In the genomic region with DNA sequence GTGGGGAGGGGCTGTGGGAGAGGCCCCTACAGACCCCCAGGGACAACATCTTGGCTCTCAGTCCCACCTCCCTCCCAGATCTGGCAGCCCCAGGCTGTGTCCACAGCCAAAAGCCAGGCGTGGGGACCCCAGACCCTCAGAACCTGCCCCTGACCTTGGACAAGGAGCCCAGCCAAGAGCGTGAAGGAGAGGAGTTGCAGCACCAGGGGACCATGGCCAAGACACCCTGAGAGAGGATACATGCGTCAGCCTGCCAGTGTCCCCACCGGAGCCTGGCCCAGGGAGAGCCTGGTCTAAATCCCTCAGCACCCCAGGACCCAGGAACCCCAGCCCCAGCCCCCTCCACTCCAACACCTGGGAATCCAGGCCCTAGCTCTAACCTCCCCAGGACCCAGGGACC, we compare ENCODE assay signal across 6 cellular contexts. TPM values are rescaled to one million over a fixed set of nuclear protein-coding genes. Genes with fewer than 3 reads are reported as not detected.
"Had no signal": no experiment of that assay in that cellular context is flagged by ENCODE, and none has a peak within 500 bp of the region (broad histone marks: within the 10 kb centered on the region; RNA-seq: fewer than 3 reads in every experiment).

No MANE protein-coding gene starts in this region.

RNA-seq across cellular contexts. Expression of gene CD209, which starts 1.0 kb away (rescaled TPM):
- total RNA-seq: HepG2, HT-29, HT1080, IMR-90, K562 had no signal
- polyA plus RNA-seq: HepG2, IgD-negative memory B cell, IMR-90 had no signal

RNA-seq across cellular contexts. Expression of gene CLEC4G, which starts 14.4 kb away (rescaled TPM):
- total RNA-seq: HepG2, HT-29, HT1080, IMR-90, K562 had no signal
- polyA plus RNA-seq: HepG2, IMR-90, K562 had no signal

RNA-seq across cellular contexts. Expression of gene CLEC4M, which starts 16.7 kb away (rescaled TPM):
- total RNA-seq: HepG2, HT-29, HT1080, IMR-90, K562 had no signal
- polyA plus RNA-seq: HepG2, IgD-negative memory B cell, IMR-90 had no signal

RNA-seq across cellular contexts. Expression of gene FCER2, which starts 44.4 kb away (rescaled TPM):
- total RNA-seq: HepG2, HT-29, HT1080, IMR-90 had no signal
- polyA plus RNA-seq: HepG2, IMR-90, K562 had no signal
